ENCODE assay signal across 24 cellular contexts in the genomic region with DNA sequence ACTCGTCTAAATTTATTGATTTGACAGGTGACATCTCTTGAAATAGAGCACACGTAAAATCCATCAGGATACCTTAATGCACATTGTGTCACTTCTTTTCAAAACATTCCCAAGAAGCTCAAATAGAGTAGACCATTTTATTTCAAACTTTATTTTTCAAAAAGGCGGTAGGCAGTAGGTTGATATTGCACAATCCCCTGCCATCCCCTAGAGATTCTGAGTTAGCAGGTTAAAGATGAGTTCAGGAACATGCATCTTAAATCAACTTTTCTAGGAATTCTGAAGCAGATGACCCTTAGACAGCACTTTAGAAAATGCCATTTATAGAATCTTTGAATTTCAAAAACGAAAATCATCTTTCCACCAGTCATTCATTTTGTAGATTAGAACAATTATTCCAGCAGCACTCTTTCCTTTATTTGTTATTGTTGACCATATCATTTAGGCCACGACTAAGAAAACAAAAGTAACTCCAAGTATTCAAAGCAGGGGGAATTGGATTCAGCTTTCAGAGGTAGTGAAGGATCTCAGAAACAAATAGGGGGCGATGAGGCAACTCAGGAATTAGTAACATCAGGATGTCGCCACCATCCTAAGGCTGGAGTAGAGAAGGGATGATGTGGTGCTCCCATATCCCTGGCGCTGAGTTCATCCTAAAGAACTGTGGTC.
DNase-seq lines count a peak whose midpoint lies in the region; ATAC-seq, FAIRE-seq and TF ChIP-seq lines count a peak whose summit lies in the region.
"Had no signal": no experiment of that assay in that cellular context is flagged by ENCODE, and none has a peak within 500 bp of the region (broad histone marks: within the 10 kb centered on the region; RNA-seq: fewer than 3 reads in every experiment).

No MANE protein-coding gene starts in this region.

- no peaks in the 10 kb centered on the region for H3K36me3 ChIP-seq in IMR-90 (ENCODE audit: control insufficient read depth, insufficient read depth, low read length)
- no peaks in the 10 kb centered on the region for H3K36me3 ChIP-seq in astrocyte (ENCODE audit: insufficient read depth, low read length)
- H3K36me3 ChIP-seq in neuronal stem cell (replicated peaks in 1 of 2; ENCODE audit: control insufficient read depth in 2 of 2, insufficient read depth in 2 of 2, low read length in 2 of 2), result no peaks in the 10 kb centered on the region
- H3K36me3 ChIP-seq: BE2C, BLaER1 had no signal

- H3K27ac ChIP-seq in IMR-90 (ENCODE audit: insufficient read depth, low read length) (no peak overlapping the region), astrocyte (ENCODE audit: low read depth, low read length) (no peak overlapping the region), neuronal stem cell (replicated peaks; ENCODE audit: low read length) (no peak overlapping the region)
- H3K27ac ChIP-seq: BLaER1 had no signal

- H3K4ac ChIP-seq in IMR-90 (ENCODE audit: low read depth, low read length) (no peak overlapping the region), neuronal stem cell (ENCODE audit: low read length) (no peak overlapping the region)

- no peaks in the 10 kb centered on the region for H4K20me1 ChIP-seq in IMR-90 (ENCODE audit: insufficient read depth, low read length)
- no peaks in the 10 kb centered on the region for H4K20me1 ChIP-seq in astrocyte (ENCODE audit: insufficient read depth, low read length)
- H4K20me1 ChIP-seq: BLaER1 had no signal

- H3K9ac ChIP-seq in IMR-90 (ENCODE audit: low read depth, low read length) (no peak overlapping the region), astrocyte (ENCODE audit: low read length) (no peak overlapping the region), neuronal stem cell (ENCODE audit: low read depth, low read length, poor library complexity) (peak overlapping the region; percentile 34)
- H3K9ac ChIP-seq: BLaER1 had no signal

- H4K5ac ChIP-seq in IMR-90 (ENCODE audit: low read depth, low read length), result no peak overlapping the region

- no peak overlapping the region for H3K14ac ChIP-seq in IMR-90 (replicated peaks; ENCODE audit: low read depth, low read length)
- H3K14ac ChIP-seq in neuronal stem cell (ENCODE audit: low read length), result no peak overlapping the region

- no TSS peak for BruUV-seq in IMR-90 (replicated peaks; lab: Mats Ljungman, UMichigan)

- intact Hi-C loops in IMR-90 (cut with micrococcal nuclease), result no loop called here
- intact Hi-C loops in sciatic nerve (cut with DNase I), result no loop called here

- no peak for TF ChIP-seq POLR2A in IMR-90 (IDR thresholded peaks at IDR 0.05; ENCODE audit: low read depth, low read length)

- no peak overlapping the region for H2BK12ac ChIP-seq in neuronal stem cell (ENCODE audit: low read length)

- H2BK15ac ChIP-seq in IMR-90 (ENCODE audit: low read depth, low read length) (no peak overlapping the region), neuronal stem cell (ENCODE audit: low read length) (no peak overlapping the region)

- H2BK120ac ChIP-seq in IMR-90 (ENCODE audit: low read depth, low read length) (no peak overlapping the region), neuronal stem cell (ENCODE audit: low read depth, low read length) (no peak overlapping the region)

- POLR2A ChIA-PET in IMR-90 (lab: Charles Lee; ENCODE audit: unreplicated experiment), result no interaction called here

- no peaks in the 10 kb centered on the region for H3K27me3 ChIP-seq in IMR-90 (ENCODE audit: control insufficient read depth, insufficient read depth, low read length)
- H3K27me3 ChIP-seq in astrocyte (ENCODE audit: insufficient read depth, low read length), result no peaks in the 10 kb centered on the region
- no peaks in the 10 kb centered on the region for H3K27me3 ChIP-seq in neuronal stem cell (ENCODE audit: control insufficient read depth in 3 of 3, insufficient read depth in 3 of 3, low read depth in 1 of 3, low read length in 3 of 3)
- H3K27me3 ChIP-seq: BE2C, BLaER1 had no signal

- H3K9me1 ChIP-seq in IMR-90 (ENCODE audit: insufficient read depth, low read length), result no peaks in the 10 kb centered on the region

- peak; percentile 5 for FAIRE-seq in astrocyte (lab: Jason Lieb, UNC)
- FAIRE-seq: A204.1, D721Med, G401.6, GM12891, GM19239 had no signal

- H3K4me3 ChIP-seq in IMR-90 (ENCODE audit: insufficient read depth, low read depth, low read length) (no peak overlapping the region), astrocyte (ENCODE audit: insufficient read depth, low read depth, low read length) (no peak overlapping the region), neuronal stem cell (ENCODE audit: low read length in 2 of 2) (no peak overlapping the region)
- H3K4me3 ChIP-seq: BLaER1 had no signal

- H2BK20ac ChIP-seq in IMR-90 (ENCODE audit: low read depth, low read length), result no peak overlapping the region

- no peak for DNase-seq in IMR-90
- no peak for DNase-seq in astrocyte (ENCODE audit: low read depth)
- DNase-seq in neuronal stem cell (ENCODE audit: low spot score), result no peak
- DNase-seq in sciatic nerve (ENCODE audit: low spot score), result no peak
- no peak for DNase-seq in foreskin melanocyte
- no peak for DNase-seq in stimulated activated CD4-positive, alpha-beta T cell treated with anti-CD3 and anti-CD28 coated beads, Interleukin-4, amount 100 ng/mL, for 1 hour
- no peak for DNase-seq in NCI-H2196 treated with DMSO at 0.1 percent for 48 hours (lab: John Stamatoyannopoulos, UW; ENCODE audit: unreplicated experiment)
- DNase-seq: 8988T; ACHN; BE2C; C1 segment of cervical spinal cord; CD4-positive, alpha-beta memory T cell; CD4-positive, CD25-positive, alpha-beta regulatory T cell; COR-L47; DMS79 treated with DMSO at 0.1 percent for 48 hours; GF-D8 had no signal

- no peak overlapping the region for H4K8ac ChIP-seq in IMR-90 (ENCODE audit: low read depth in 2 of 2, low read length in 2 of 2)
- no peak overlapping the region for H4K8ac ChIP-seq in neuronal stem cell (ENCODE audit: low read depth, low read length)

- H3K4me1 ChIP-seq in IMR-90 (ENCODE audit: control insufficient read depth, insufficient read depth, low read length) (no peaks in the 10 kb centered on the region), astrocyte (ENCODE audit: insufficient read depth, low read length) (no peaks in the 10 kb centered on the region), neuronal stem cell (ENCODE audit: control insufficient read depth in 2 of 2, insufficient read depth in 1 of 2, low read depth in 1 of 2, low read length in 2 of 2) (peaks cover 0 to 2% of the 10 kb centered on the region in 2 donors)
- H3K4me1 ChIP-seq: BLaER1 had no signal

- no peaks in the 10 kb centered on the region for H3K79me1 ChIP-seq in IMR-90 (ENCODE audit: low read depth in 1 of 2, low read length in 2 of 2)
- no peaks in the 10 kb centered on the region for H3K79me1 ChIP-seq in neuronal stem cell (ENCODE audit: low read depth, low read length)

- TF ChIP-seq RAD21 in IMR-90 (IDR thresholded peaks at IDR 0.05; ENCODE audit: low read length), result no peak

- 83% methylated on average over 1 of the region's 8 CpGs; no CpG with 5 or more reads in 1 of the 2 experiments for WGBS in IMR-90 (ENCODE audit: extremely low coverage in 2 of 2, insufficient read length in 1 of 2), 2 experiments
- no CpG with 5 or more reads among the region's 8 CpGs for WGBS in neuronal stem cell (ENCODE audit: extremely low coverage in 2 of 2, insufficient read length in 2 of 2, insufficient replicate concordance in 1 of 2), 2 donors

- in situ Hi-C loops in IMR-90 (cut with MboI; ENCODE audit: low sequenced_read_pairs), result no loop called here

- H3K79me2 ChIP-seq in astrocyte (ENCODE audit: insufficient read depth, low read length), result no peaks in the 10 kb centered on the region

- H4K91ac ChIP-seq in IMR-90 (ENCODE audit: insufficient read depth, low read depth, low read length) (no peak overlapping the region), neuronal stem cell (ENCODE audit: low read depth, low read length, poor library complexity) (no peak overlapping the region)

- no peak for TF ChIP-seq CTCF in IMR-90 (conservative IDR thresholded peaks at IDR 0.05; ENCODE audit: low read depth, low read length)
- no peak for TF ChIP-seq CTCF in astrocyte (IDR thresholded peaks at IDR 0.05; ENCODE audit: insufficient read depth, low read depth, low read length)

- H3K23ac ChIP-seq in IMR-90 (ENCODE audit: low read depth, low read length) (no peak overlapping the region), neuronal stem cell (ENCODE audit: low read depth, low read length, poor library complexity) (no peak overlapping the region)

- H3K9me3 ChIP-seq in IMR-90 (ENCODE audit: control insufficient read depth, insufficient read depth, low read length) (peaks cover 12% of the 10 kb centered on the region), astrocyte (ENCODE audit: insufficient read depth, low read depth, low read length) (no peaks in the 10 kb centered on the region), neuronal stem cell (replicated peaks in 1 of 2; ENCODE audit: control insufficient read depth in 2 of 2, insufficient read depth in 1 of 2, low read depth in 1 of 2, low read length in 2 of 2) (no peaks in the 10 kb centered on the region)
- H3K9me3 ChIP-seq: BE2C had no signal

- no peak overlapping the region for H2AK9ac ChIP-seq in IMR-90 (replicated peaks; ENCODE audit: low read depth, low read length, poor library complexity)

- CTCF ChIA-PET in IMR-90 (lab: Yijun Ruan, JAX), result no interaction called here

- no peaks in the 10 kb centered on the region for H3K9me3 Mint-ChIP-seq in astrocyte (ENCODE audit: unreplicated experiment)
- H3K9me3 Mint-ChIP-seq: CD8-positive, alpha-beta memory T cell had no signal

- no peaks in the 10 kb centered on the region for H3K36me3 Mint-ChIP-seq in astrocyte (ENCODE audit: low read depth, unreplicated experiment)
- H3K36me3 Mint-ChIP-seq: CD14-positive monocyte; CD4-positive, alpha-beta memory T cell; CD4-positive, CD25-positive, alpha-beta regulatory T cell; CD8-positive, alpha-beta memory T cell had no signal

- H3K18ac ChIP-seq in IMR-90 (ENCODE audit: low read depth, low read length), result no peak overlapping the region
- no peak overlapping the region for H3K18ac ChIP-seq in neuronal stem cell (ENCODE audit: low read length)

- H2BK5ac ChIP-seq in IMR-90 (ENCODE audit: low read depth, low read length, poor library complexity, severe bottlenecking), result no peak overlapping the region
- H2BK5ac ChIP-seq in neuronal stem cell (ENCODE audit: low read length), result no peak overlapping the region

- ATAC-seq in IMR-90 (ENCODE audit: low read depth) (no peak), sciatic nerve (peak; percentile 77)

- H3K4me2 ChIP-seq in IMR-90 (ENCODE audit: low read depth, low read length), result no peak overlapping the region
- H3K4me2 ChIP-seq in astrocyte (ENCODE audit: low read length), result no peak overlapping the region
- no peak overlapping the region for H3K4me2 ChIP-seq in neuronal stem cell (ENCODE audit: insufficient read depth, low read length, poor library complexity, severe bottlenecking)
- H3K4me2 ChIP-seq: BLaER1 had no signal

- H2AK5ac ChIP-seq in IMR-90 (ENCODE audit: low read depth, low read length) (no peak overlapping the region), neuronal stem cell (ENCODE audit: low read depth, low read length) (peak overlapping the region; percentile 49)

- H2AFZ ChIP-seq in IMR-90 (replicated peaks; ENCODE audit: low read length, poor library complexity) (no peak overlapping the region), astrocyte (ENCODE audit: low read depth, low read length) (no peak overlapping the region), neuronal stem cell (ENCODE audit: low read length) (no peak overlapping the region)

- no peak overlapping the region for H3K4me3 Mint-ChIP-seq in astrocyte (ENCODE audit: unreplicated experiment)
- H3K4me3 Mint-ChIP-seq: CD14-positive monocyte; CD4-positive, alpha-beta memory T cell; CD4-positive, CD25-positive, alpha-beta regulatory T cell; CD8-positive, alpha-beta memory T cell had no signal

- dilution Hi-C loops in IMR-90 (cut with HindIII; ENCODE audit: low sequenced_read_pairs, unreplicated experiment), result no loop called here

- no peak overlapping the region for H3K27ac Mint-ChIP-seq in astrocyte (ENCODE audit: unreplicated experiment)
- H3K27ac Mint-ChIP-seq: CD4-positive, alpha-beta memory T cell; CD4-positive, CD25-positive, alpha-beta regulatory T cell had no signal

- H3K4me1 Mint-ChIP-seq in astrocyte (ENCODE audit: low read depth, unreplicated experiment), result peaks cover 2% of the 10 kb centered on the region
- H3K4me1 Mint-ChIP-seq: CD14-positive monocyte; CD4-positive, alpha-beta memory T cell; CD4-positive, CD25-positive, alpha-beta regulatory T cell; CD8-positive, alpha-beta memory T cell had no signal

- H3K56ac ChIP-seq in IMR-90 (ENCODE audit: extremely low read depth, insufficient read depth, low read length), result no peak overlapping the region

- H3K27me3 Mint-ChIP-seq in astrocyte (ENCODE audit: low read depth, unreplicated experiment), result peaks cover 3% of the 10 kb centered on the region
- H3K27me3 Mint-ChIP-seq: CD4-positive, CD25-positive, alpha-beta regulatory T cell had no signal
